In the genomic region with DNA sequence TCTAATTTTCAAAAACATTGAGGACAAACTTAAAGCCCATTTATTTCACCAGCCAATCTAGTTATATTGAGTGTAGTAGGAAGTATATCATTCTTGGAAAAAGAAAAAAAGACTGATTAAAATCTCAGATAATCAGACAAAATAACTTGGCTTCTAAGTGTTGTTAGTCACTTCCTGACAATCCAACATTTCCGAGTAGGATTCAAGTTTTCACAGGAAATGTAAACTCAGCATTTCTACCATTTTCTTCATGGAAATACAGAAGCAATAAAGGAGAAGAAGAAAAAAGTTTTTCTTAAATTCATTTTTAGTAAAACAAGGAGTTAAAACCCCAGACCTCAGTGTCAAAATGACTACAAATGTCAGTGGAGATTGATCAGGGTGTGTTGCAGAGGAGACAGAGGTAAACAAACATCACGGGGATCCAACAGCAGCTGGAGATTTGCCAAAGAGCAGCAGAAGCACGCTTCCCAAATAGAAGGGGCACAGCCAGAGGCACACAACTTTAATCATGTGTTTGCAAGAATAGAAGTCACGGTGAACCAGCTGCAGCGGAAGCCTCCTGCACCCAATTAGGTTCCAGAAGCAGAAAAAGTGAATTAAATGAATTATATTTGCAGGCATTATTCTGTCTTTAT, we compare ENCODE assay signal across 14 cellular contexts.
DNase-seq lines count a peak whose midpoint lies in the region; ATAC-seq and TF ChIP-seq lines count a peak whose summit lies in the region.
"Had no signal": no experiment of that assay in that cellular context is flagged by ENCODE, and none has a peak within 500 bp of the region (broad histone marks: within the 10 kb centered on the region; RNA-seq: fewer than 3 reads in every experiment).

No MANE protein-coding gene starts in this region.

- ATAC-seq in activated T-helper 17 cell treated with anti-CD3 and anti-CD28 coated beads, Interleukin-2, amount 50 U/mL, for 72 hours (replicated peaks), result no peak
- ATAC-seq: left lung, psoas muscle had no signal

- H3K27ac ChIP-seq in mesodermal cell (ENCODE audit: low read depth, low read length, severe bottlenecking), result peak overlapping the region; percentile 73
- H3K27ac ChIP-seq: left lung, psoas muscle, thyroid gland had no signal

- peaks cover 2% of the 10 kb centered on the region for H3K36me3 Mint-ChIP-seq in activated CD4-positive, alpha-beta memory T cell treated with anti-CD3 and anti-CD28 coated beads for 36 hours
- peaks cover 11% of the 10 kb centered on the region for H3K36me3 Mint-ChIP-seq in activated CD4-positive, alpha-beta memory T cell treated with anti-CD3 and anti-CD28 coated beads, Interleukin-2, amount 10 ng/mL, durations not matched to agents 7 days and 5 days (ENCODE audit: low read depth)
- no peaks in the 10 kb centered on the region for H3K36me3 Mint-ChIP-seq in activated T-helper 17 cell treated with anti-CD3 and anti-CD28 coated beads, Interleukin-2, amount 50 U/mL, for 72 hours (ENCODE audit: low read depth)
- H3K36me3 Mint-ChIP-seq in type B pancreatic cell, result no peaks in the 10 kb centered on the region
- H3K36me3 Mint-ChIP-seq: brain had no signal

- no peak overlapping the region for H3K4me3 Mint-ChIP-seq in activated CD4-positive, alpha-beta memory T cell treated with anti-CD3 and anti-CD28 coated beads for 36 hours
- no peak overlapping the region for H3K4me3 Mint-ChIP-seq in activated CD4-positive, alpha-beta memory T cell treated with anti-CD3 and anti-CD28 coated beads, Interleukin-2, amount 10 ng/mL, durations not matched to agents 7 days and 5 days
- H3K4me3 Mint-ChIP-seq in activated T-helper 17 cell treated with anti-CD3 and anti-CD28 coated beads, Interleukin-2, amount 50 U/mL, for 72 hours, result no peak overlapping the region
- H3K4me3 Mint-ChIP-seq in type B pancreatic cell, result no peak overlapping the region
- H3K4me3 Mint-ChIP-seq: brain had no signal

- H3K9me3 ChIP-seq in mesodermal cell (ENCODE audit: control insufficient read depth, low read length), result peaks cover 4% of the 10 kb centered on the region
- H3K9me3 ChIP-seq: thyroid gland had no signal

- H3K4me1 ChIP-seq in mesodermal cell (ENCODE audit: control insufficient read depth, insufficient read depth, low read length, poor library complexity, severe bottlenecking), result peaks cover 2% of the 10 kb centered on the region
- H3K4me1 ChIP-seq: left lung, psoas muscle, thyroid gland had no signal

- WGBS in mesodermal cell (ENCODE audit: insufficient coverage in 2 of 2), 2 experiments, result 50 to 64% methylated on average over 1 to 2 of the region's 5 CpGs

- intact Hi-C loops in activated CD4-positive, alpha-beta memory T cell treated with anti-CD3 and anti-CD28 coated beads for 36 hours (cut with micrococcal nuclease), result loop anchor here (10.0 kb wide), 2 partner anchors 122 to 158 kb away; no protein-coding TSS in a partner anchor

- CTCF ChIA-PET in activated CD4-positive, alpha-beta memory T cell treated with anti-CD3 and anti-CD28 coated beads for 36 hours (lab: Charles Lee), result no interaction called here
- CTCF ChIA-PET in activated CD4-positive, alpha-beta memory T cell treated with anti-CD3 and anti-CD28 coated beads, Interleukin-2, amount 10 ng/mL, durations not matched to agents 7 days and 5 days (lab: Charles Lee), result no interaction called here

- H3K27me3 Mint-ChIP-seq in activated CD4-positive, alpha-beta memory T cell treated with anti-CD3 and anti-CD28 coated beads for 36 hours, result no peaks in the 10 kb centered on the region
- H3K27me3 Mint-ChIP-seq in activated CD4-positive, alpha-beta memory T cell treated with anti-CD3 and anti-CD28 coated beads, Interleukin-2, amount 10 ng/mL, durations not matched to agents 7 days and 5 days, result no peaks in the 10 kb centered on the region
- H3K27me3 Mint-ChIP-seq in activated T-helper 17 cell treated with anti-CD3 and anti-CD28 coated beads, Interleukin-2, amount 50 U/mL, for 72 hours, result no peaks in the 10 kb centered on the region
- H3K27me3 Mint-ChIP-seq in type B pancreatic cell, result no peaks in the 10 kb centered on the region

- H3K4me1 Mint-ChIP-seq in activated CD4-positive, alpha-beta memory T cell treated with anti-CD3 and anti-CD28 coated beads for 36 hours (ENCODE audit: low read depth), result peaks cover 44% of the 10 kb centered on the region
- peaks cover 50% of the 10 kb centered on the region for H3K4me1 Mint-ChIP-seq in activated CD4-positive, alpha-beta memory T cell treated with anti-CD3 and anti-CD28 coated beads, Interleukin-2, amount 10 ng/mL, durations not matched to agents 7 days and 5 days
- H3K4me1 Mint-ChIP-seq in activated T-helper 17 cell treated with anti-CD3 and anti-CD28 coated beads, Interleukin-2, amount 50 U/mL, for 72 hours, result peaks cover 14% of the 10 kb centered on the region
- peaks cover 5% of the 10 kb centered on the region for H3K4me1 Mint-ChIP-seq in type B pancreatic cell (ENCODE audit: unreplicated experiment)

- no peak for DNase-seq in activated CD4-positive, alpha-beta memory T cell treated with anti-CD3 and anti-CD28 coated beads for 36 hours
- no peak for DNase-seq in activated CD4-positive, alpha-beta memory T cell treated with anti-CD3 and anti-CD28 coated beads, Interleukin-2, amount 10 ng/mL, durations not matched to agents 7 days and 5 days
- peak; percentile 58 for DNase-seq in NCI-H2171 (lab: John Stamatoyannopoulos, UW)
- no peak for DNase-seq in T1000 (lab: John Stamatoyannopoulos, UW)
- no peak for DNase-seq in type B pancreatic cell (ENCODE audit: extremely low spot score, unreplicated experiment)
- DNase-seq in NCI-H1694 treated with DMSO at 0.1 percent for 48 hours (lab: John Stamatoyannopoulos, UW), result no peak
- DNase-seq: activated CD8-positive, alpha-beta memory T cell treated with anti-CD3 and anti-CD28 coated beads, Interleukin-2, amount 50 U/mL, for 48 hours; left lung; NCI-H226; psoas muscle; thyroid gland had no signal

- H3K9me3 Mint-ChIP-seq in activated CD4-positive, alpha-beta memory T cell treated with anti-CD3 and anti-CD28 coated beads for 36 hours, result peaks cover 7% of the 10 kb centered on the region
- peaks cover 4% of the 10 kb centered on the region for H3K9me3 Mint-ChIP-seq in activated CD4-positive, alpha-beta memory T cell treated with anti-CD3 and anti-CD28 coated beads, Interleukin-2, amount 10 ng/mL, durations not matched to agents 7 days and 5 days
- H3K9me3 Mint-ChIP-seq in activated T-helper 17 cell treated with anti-CD3 and anti-CD28 coated beads, Interleukin-2, amount 50 U/mL, for 72 hours, result peaks cover 7% of the 10 kb centered on the region
- H3K9me3 Mint-ChIP-seq in type B pancreatic cell, result peaks cover 25% of the 10 kb centered on the region

- POLR2A ChIA-PET in activated CD4-positive, alpha-beta memory T cell treated with anti-CD3 and anti-CD28 coated beads for 36 hours (lab: Charles Lee), result no interaction called here
- POLR2A ChIA-PET in activated CD4-positive, alpha-beta memory T cell treated with anti-CD3 and anti-CD28 coated beads, Interleukin-2, amount 10 ng/mL, durations not matched to agents 7 days and 5 days (lab: Charles Lee), result no interaction called here

- peak overlapping the region; percentile 33 for H3K27ac Mint-ChIP-seq in activated CD4-positive, alpha-beta memory T cell treated with anti-CD3 and anti-CD28 coated beads for 36 hours
- no peak overlapping the region for H3K27ac Mint-ChIP-seq in activated CD4-positive, alpha-beta memory T cell treated with anti-CD3 and anti-CD28 coated beads, Interleukin-2, amount 10 ng/mL, durations not matched to agents 7 days and 5 days
- peak overlapping the region; percentile 62 for H3K27ac Mint-ChIP-seq in activated T-helper 17 cell treated with anti-CD3 and anti-CD28 coated beads, Interleukin-2, amount 50 U/mL, for 72 hours
- H3K27ac Mint-ChIP-seq in type B pancreatic cell, result no peak overlapping the region

- no peak for TF ChIP-seq CTCF in type B pancreatic cell (conservative IDR thresholded peaks at IDR 0.05)

- no peak overlapping the region for H3K4me3 ChIP-seq in mesodermal cell (ENCODE audit: extremely low read depth, insufficient read depth, low read length, poor library complexity, severe bottlenecking)
- H3K4me3 ChIP-seq: left lung, psoas muscle, thyroid gland had no signal

- no peaks in the 10 kb centered on the region for H3K36me3 ChIP-seq in mesodermal cell (ENCODE audit: control insufficient read depth, insufficient read depth, low read length)
- H3K36me3 ChIP-seq: left lung, thyroid gland had no signal

Comparison
In these comparisons a context has a peak if more than half of its experiments do, and no peak if none do; other contexts are left out.
1. H3K27ac Mint-ChIP-seq: peak in activated CD4-positive, alpha-beta memory T cell treated with anti-CD3 and anti-CD28 coated beads for 36 hours (single experiment) and activated T-helper 17 cell treated with anti-CD3 and anti-CD28 coated beads, Interleukin-2, amount 50 U/mL, for 72 hours (single experiment); none in activated CD4-positive, alpha-beta memory T cell treated with anti-CD3 and anti-CD28 coated beads, Interleukin-2, amount 10 ng/mL, durations not matched to agents 7 days and 5 days (single experiment) and type B pancreatic cell (single experiment).